9 cellular contexts compared by ENCODE assay signal in the genomic region with DNA sequence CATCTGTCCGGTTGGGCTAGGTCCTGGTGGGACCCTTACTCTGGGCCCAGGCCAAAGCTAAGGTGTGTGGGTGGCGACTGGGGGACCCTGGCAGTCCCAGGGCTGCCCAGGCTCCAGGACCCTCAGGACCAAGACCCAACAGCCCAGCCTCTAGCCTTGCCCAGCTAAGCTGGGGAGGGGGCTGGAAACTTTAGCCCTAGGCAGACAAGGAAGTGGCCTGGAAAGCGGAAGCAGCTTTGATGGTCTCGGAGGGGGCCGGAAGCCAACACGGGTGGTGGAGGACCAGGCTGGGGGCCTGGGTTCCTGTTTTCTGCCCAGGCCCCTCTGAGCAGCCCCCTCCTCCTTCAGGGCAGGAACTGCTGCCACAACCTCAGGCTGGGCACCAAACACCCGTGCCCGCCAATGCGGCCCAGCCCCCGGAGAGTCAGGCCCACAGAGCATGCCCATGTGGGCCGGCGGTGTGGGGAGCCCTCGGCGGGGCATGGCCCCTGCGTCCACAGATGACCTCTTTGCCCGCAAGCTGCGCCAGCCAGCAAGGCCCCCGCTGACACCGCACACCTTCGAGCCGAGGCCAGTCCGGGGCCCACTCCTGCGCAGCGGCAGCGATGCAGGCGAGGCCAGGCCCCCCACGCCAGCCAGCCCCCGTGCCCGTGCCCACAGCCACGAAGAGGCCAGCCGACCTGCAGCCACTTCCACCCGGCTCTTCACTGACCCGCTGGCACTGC. TPM values are rescaled to one million over a fixed set of nuclear protein-coding genes. Genes with fewer than 3 reads are reported as not detected.
DNase-seq lines count a peak whose midpoint lies in the region; ATAC-seq and TF ChIP-seq lines count a peak whose summit lies in the region.
"Had no signal": no experiment of that assay in that cellular context is flagged by ENCODE, and none has a peak within 500 bp of the region (broad histone marks: within the 10 kb centered on the region; RNA-seq: fewer than 3 reads in every experiment).

No MANE protein-coding gene starts in this region.

- H3K27ac Mint-ChIP-seq in T-cell, result peak overlapping the region; percentile 94 to 96
- H3K27ac Mint-ChIP-seq: WTC11 had no signal

- no peaks in the 10 kb centered on the region for H3K27me3 ChIP-seq in effector memory CD4-positive, alpha-beta T cell (replicated peaks; ENCODE audit: control insufficient read depth, insufficient read depth, low read length, poor library complexity, severe bottlenecking)
- H3K27me3 ChIP-seq in rectal smooth muscle tissue (ENCODE audit: control insufficient read depth, insufficient read depth, low read length), result no peaks in the 10 kb centered on the region

- no peaks in the 10 kb centered on the region for H3K27me3 Mint-ChIP-seq in T-cell

- TF ChIP-seq POLR2A in GM18526 (IDR thresholded peaks at IDR 0.05; ENCODE audit: extremely low read depth, insufficient read length), result peak; percentile 25

- peak in 31 of 34 experiments; percentile 28 to 70 (median 48) for DNase-seq in T-cell
- no peak for DNase-seq in effector memory CD4-positive, alpha-beta T cell
- DNase-seq in NCI-H2171 treated with DMSO at 0.1 percent for 48 hours (lab: John Stamatoyannopoulos, UW), result no peak

- peak overlapping the region; percentile 59 for H3K4me3 ChIP-seq in effector memory CD4-positive, alpha-beta T cell (ENCODE audit: insufficient read depth, low read depth, low read length, poor library complexity, severe bottlenecking)
- H3K4me3 ChIP-seq in rectal smooth muscle tissue (ENCODE audit: low read length), result peak overlapping the region; percentile 9

- peaks cover 45% of the 10 kb centered on the region for H3K4me1 ChIP-seq in effector memory CD4-positive, alpha-beta T cell (ENCODE audit: control insufficient read depth, insufficient read depth, low read length, poor library complexity, severe bottlenecking)
- H3K4me1 ChIP-seq in rectal smooth muscle tissue (ENCODE audit: control insufficient read depth, insufficient read depth, low read length), result peaks cover 9% of the 10 kb centered on the region

- no peaks in the 10 kb centered on the region for H3K9me3 ChIP-seq in effector memory CD4-positive, alpha-beta T cell (ENCODE audit: control insufficient read depth, low read length)

- no peaks in the 10 kb centered on the region for H3K9me3 Mint-ChIP-seq in T-cell
- H3K9me3 Mint-ChIP-seq: WTC11 had no signal

- H3K4me3 Mint-ChIP-seq in T-cell, result peak overlapping the region; percentile 89 to 95 (median 92)
- H3K4me3 Mint-ChIP-seq: WTC11 had no signal

- CTCF ChIA-PET in T-cell (lab: Charles Lee), result interaction anchor here in 1 of 2 donors (2.3 kb wide), 1 partner anchor 12 kb away, joined by 13 read pairs; no protein-coding TSS in a partner anchor

- H3K4me1 Mint-ChIP-seq in T-cell, result peaks cover 57 to 63% (median 58%) of the 10 kb centered on the region in 3 donors

- peak in 2 of 4 experiments; percentile 16 to 30 for ATAC-seq in T-cell (replicated peaks in 1 of 4)
- no peak for ATAC-seq in HG03025 (IDR thresholded peaks at IDR 0.05; ENCODE audit: low FRiP score, unreplicated experiment)
- ATAC-seq in GM21576 (IDR thresholded peaks at IDR 0.05; ENCODE audit: unreplicated experiment), result no peak
- ATAC-seq in HG02884 (IDR thresholded peaks at IDR 0.05; ENCODE audit: unreplicated experiment), result no peak
- ATAC-seq: WTC11 had no signal

- no peak overlapping the region for H3K9ac ChIP-seq in rectal smooth muscle tissue (ENCODE audit: low read length)

- peaks cover 20% of the 10 kb centered on the region for H3K36me3 Mint-ChIP-seq in T-cell

- peak overlapping the region; percentile 92 for H3K27ac ChIP-seq in effector memory CD4-positive, alpha-beta T cell (ENCODE audit: insufficient read depth, low read length, poor library complexity, severe bottlenecking)
- H3K27ac ChIP-seq in rectal smooth muscle tissue (ENCODE audit: low read depth, low read length), result peak overlapping the region; percentile 66

- H3K36me3 ChIP-seq in effector memory CD4-positive, alpha-beta T cell (ENCODE audit: control insufficient read depth, insufficient read depth, low read length), result peaks cover 47% of the 10 kb centered on the region
- peaks cover 14% of the 10 kb centered on the region for H3K36me3 ChIP-seq in rectal smooth muscle tissue (ENCODE audit: control insufficient read depth, insufficient read depth, low read length)

- POLR2A ChIA-PET in T-cell (lab: Charles Lee), result interaction anchor here (0.8 to 3.2 kb wide), 2 partner anchors 12 to 17 kb away, joined by 4 to 21 read pairs; no protein-coding TSS in a partner anchor

RNA-seq across cellular contexts. Expression of a gene that starts 2.7 kb away (rescaled TPM):
- 100 to 1,000 TPM; 179 to 285 (median 200) TPM for total RNA-seq in T-cell

RNA-seq across cellular contexts. Expression of a gene that starts 22.1 kb away (rescaled TPM):
- 100 to 1,000 TPM; 155 to 302 (median 172) TPM for total RNA-seq in T-cell

RNA-seq across cellular contexts. Expression of a gene that starts 25.1 kb away (rescaled TPM):
- 10 to 100 TPM; 54.2 to 74.7 (median 66.8) TPM for total RNA-seq in T-cell

RNA-seq across cellular contexts. Expression of a gene that starts 26.6 kb away (rescaled TPM):
- 100 to 1,000 TPM in 2 of 5 donors, 10 to 100 TPM in 3; 60.8 to 110 (median 84.0) TPM for total RNA-seq in T-cell

RNA-seq across cellular contexts. Expression of a gene that starts 45.0 kb away (rescaled TPM):
- 1 to 10 TPM; 2.3 to 8.0 (median 3.6) TPM for total RNA-seq in T-cell

Comparison
In these comparisons a context has a peak if more than half of its experiments do, and no peak if none do; other contexts are left out.
1. DNase-seq: peak in T-cell (31 of 34); none in effector memory CD4-positive, alpha-beta T cell (0 of 3) and NCI-H2171 treated with DMSO at 0.1 percent for 48 hours (single experiment).